13 cellular contexts compared by ENCODE assay signal in the genomic region with DNA sequence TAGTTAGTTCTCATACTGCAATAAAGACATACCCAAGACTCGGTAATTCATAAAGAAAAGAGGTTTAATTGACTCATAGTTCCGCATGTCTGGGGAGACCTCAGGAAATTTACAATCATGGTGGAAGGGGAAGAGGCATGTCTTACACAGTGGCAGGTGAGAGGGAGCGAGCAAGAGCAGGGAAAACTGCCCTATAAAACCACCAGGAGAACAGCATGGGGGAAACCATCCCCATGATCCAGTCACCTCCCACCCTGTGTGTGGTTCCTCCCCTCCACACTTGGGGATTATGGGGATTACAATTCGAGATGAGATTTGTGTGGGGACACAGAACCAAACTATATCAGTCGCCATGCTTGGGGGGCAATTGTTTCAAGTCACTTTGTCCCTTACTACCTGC. TPM values are rescaled to one million over a fixed set of nuclear protein-coding genes. Genes with fewer than 3 reads are reported as not detected.
DNase-seq lines count a peak whose midpoint lies in the region; TF ChIP-seq lines count a peak whose summit lies in the region.
"Had no signal": no experiment of that assay in that cellular context is flagged by ENCODE, and none has a peak within 500 bp of the region (broad histone marks: within the 10 kb centered on the region; RNA-seq: fewer than 3 reads in every experiment).

No MANE protein-coding gene starts in this region.

- peaks cover 2% of the 10 kb centered on the region for H3K27me3 Mint-ChIP-seq in activated CD4-positive, alpha-beta memory T cell treated with anti-CD3 and anti-CD28 coated beads, Interleukin-2, amount 10 ng/mL, durations not matched to agents 7 days and 5 days
- peaks cover 2% of the 10 kb centered on the region for H3K27me3 Mint-ChIP-seq in activated CD4-positive, alpha-beta memory T cell treated with anti-CD3 and anti-CD28 coated beads for 36 hours
- H3K27me3 Mint-ChIP-seq in HFFc6 (ENCODE audit: insufficient read depth), result peaks cover 4% of the 10 kb centered on the region
- H3K27me3 Mint-ChIP-seq in brain, result peaks cover 5% of the 10 kb centered on the region

- no peak for DNase-seq in activated CD4-positive, alpha-beta memory T cell treated with anti-CD3 and anti-CD28 coated beads, Interleukin-2, amount 10 ng/mL, durations not matched to agents 7 days and 5 days
- no peak for DNase-seq in activated CD4-positive, alpha-beta memory T cell treated with anti-CD3 and anti-CD28 coated beads for 36 hours
- DNase-seq in HFFc6, result no peak
- no peak for DNase-seq in neuronal stem cell (ENCODE audit: low spot score)
- no peak for DNase-seq in NCI-H2196 treated with DMSO at 0.1 percent for 48 hours (lab: John Stamatoyannopoulos, UW; ENCODE audit: unreplicated experiment)
- DNase-seq in CD1c-positive myeloid dendritic cell (ENCODE audit: extremely low spot score), result no peak
- no peak for DNase-seq in effector CD4-positive, alpha-beta T cell
- DNase-seq: NCI-H1092 treated with DMSO at 0.1 percent for 48 hours; NCI-H2171 treated with DMSO at 0.1 percent for 48 hours; stimulated activated naive CD4-positive, alpha-beta T cell had no signal

- no peaks in the 10 kb centered on the region for H3K27me3 ChIP-seq in neuronal stem cell (ENCODE audit: control insufficient read depth in 3 of 3, insufficient read depth in 3 of 3, low read depth in 1 of 3, low read length in 3 of 3)
- H3K27me3 ChIP-seq: ascending aorta had no signal

- H2AK5ac ChIP-seq in neuronal stem cell (ENCODE audit: low read depth, low read length), result no peak overlapping the region

- H4K8ac ChIP-seq in neuronal stem cell (ENCODE audit: low read depth, low read length), result no peak overlapping the region

- CTCF ChIA-PET in activated CD4-positive, alpha-beta memory T cell treated with anti-CD3 and anti-CD28 coated beads, Interleukin-2, amount 10 ng/mL, durations not matched to agents 7 days and 5 days (lab: Charles Lee), result no interaction called here
- CTCF ChIA-PET in activated CD4-positive, alpha-beta memory T cell treated with anti-CD3 and anti-CD28 coated beads for 36 hours (lab: Charles Lee), result interaction anchor here (0.6 kb wide), 1 partner anchor 180 kb away, joined by 3 read pairs; no protein-coding TSS in a partner anchor

- H3K9me3 Mint-ChIP-seq in activated CD4-positive, alpha-beta memory T cell treated with anti-CD3 and anti-CD28 coated beads, Interleukin-2, amount 10 ng/mL, durations not matched to agents 7 days and 5 days, result no peaks in the 10 kb centered on the region
- H3K9me3 Mint-ChIP-seq in activated CD4-positive, alpha-beta memory T cell treated with anti-CD3 and anti-CD28 coated beads for 36 hours, result no peaks in the 10 kb centered on the region
- H3K9me3 Mint-ChIP-seq in HFFc6 (no peaks in the 10 kb centered on the region), brain (no peaks in the 10 kb centered on the region)
- H3K9me3 Mint-ChIP-seq: dendritic cell treated with granulocyte-macrophage colony-stimulating factor and Interleukin-4, amounts not matched to agents 40 ng/mL and 50 ng/mL, for 4 days had no signal

- H3K9me3 ChIP-seq in neuronal stem cell (replicated peaks in 1 of 2; ENCODE audit: control insufficient read depth in 2 of 2, insufficient read depth in 1 of 2, low read depth in 1 of 2, low read length in 2 of 2), result no peaks in the 10 kb centered on the region
- H3K9me3 ChIP-seq: ascending aorta had no signal

- no peak overlapping the region for H2AFZ ChIP-seq in neuronal stem cell (ENCODE audit: low read length)

- peaks cover 6 to 39% of the 10 kb centered on the region in 2 donors for H3K36me3 ChIP-seq in neuronal stem cell (replicated peaks in 1 of 2; ENCODE audit: control insufficient read depth in 2 of 2, insufficient read depth in 2 of 2, low read length in 2 of 2)

- H2BK120ac ChIP-seq in neuronal stem cell (ENCODE audit: low read depth, low read length), result no peak overlapping the region

- no CpG with 5 or more reads among the region's 5 CpGs for WGBS in neuronal stem cell (ENCODE audit: extremely low coverage in 2 of 2, insufficient read length in 2 of 2, insufficient replicate concordance in 1 of 2), 2 donors

- no peak overlapping the region for H3K27ac ChIP-seq in neuronal stem cell (replicated peaks; ENCODE audit: low read length)

- no peak overlapping the region for H3K4me3 ChIP-seq in neuronal stem cell (ENCODE audit: low read length in 2 of 2)

- no peak overlapping the region for H3K23ac ChIP-seq in neuronal stem cell (ENCODE audit: low read depth, low read length, poor library complexity)

- no peak overlapping the region for H3K4ac ChIP-seq in neuronal stem cell (ENCODE audit: low read length)

- H3K18ac ChIP-seq in neuronal stem cell (ENCODE audit: low read length), result no peak overlapping the region

- H3K14ac ChIP-seq in neuronal stem cell (ENCODE audit: low read length), result no peak overlapping the region

- H3K79me1 ChIP-seq in neuronal stem cell (ENCODE audit: low read depth, low read length), result peaks cover 3% of the 10 kb centered on the region

- POLR2A ChIA-PET in activated CD4-positive, alpha-beta memory T cell treated with anti-CD3 and anti-CD28 coated beads, Interleukin-2, amount 10 ng/mL, durations not matched to agents 7 days and 5 days (lab: Charles Lee), result interaction anchor here (1.5 kb wide), 1 partner anchor 26 kb away, joined by 7 read pairs; no protein-coding TSS in a partner anchor
- POLR2A ChIA-PET in activated CD4-positive, alpha-beta memory T cell treated with anti-CD3 and anti-CD28 coated beads for 36 hours (lab: Charles Lee), result interaction anchor here (1.7 kb wide), 1 partner anchor 104 kb away, joined by 4 read pairs; a partner anchor contains a TSS

- H2BK15ac ChIP-seq in neuronal stem cell (ENCODE audit: low read length), result no peak overlapping the region

- peaks cover 14% of the 10 kb centered on the region for H3K36me3 Mint-ChIP-seq in activated CD4-positive, alpha-beta memory T cell treated with anti-CD3 and anti-CD28 coated beads, Interleukin-2, amount 10 ng/mL, durations not matched to agents 7 days and 5 days (ENCODE audit: low read depth)
- peaks cover 12% of the 10 kb centered on the region for H3K36me3 Mint-ChIP-seq in activated CD4-positive, alpha-beta memory T cell treated with anti-CD3 and anti-CD28 coated beads for 36 hours
- H3K36me3 Mint-ChIP-seq in HFFc6 (ENCODE audit: low read depth) (no peaks in the 10 kb centered on the region; the same call in 1 of the 2 replicates), brain (peaks cover 35% of the 10 kb centered on the region)

- TF ChIP-seq CTCF in HFFc6 (IDR thresholded peaks at IDR 0.05) (no peak), brain (conservative IDR thresholded peaks at IDR 0.05) (no peak)

- H3K4me1 Mint-ChIP-seq in activated CD4-positive, alpha-beta memory T cell treated with anti-CD3 and anti-CD28 coated beads, Interleukin-2, amount 10 ng/mL, durations not matched to agents 7 days and 5 days, result peaks cover 32% of the 10 kb centered on the region
- peaks cover 22% of the 10 kb centered on the region for H3K4me1 Mint-ChIP-seq in activated CD4-positive, alpha-beta memory T cell treated with anti-CD3 and anti-CD28 coated beads for 36 hours (ENCODE audit: low read depth)
- H3K4me1 Mint-ChIP-seq in HFFc6 (ENCODE audit: low read depth), result peaks cover 42% of the 10 kb centered on the region
- H3K4me1 Mint-ChIP-seq in brain, result peaks cover 34% of the 10 kb centered on the region

- intact Hi-C loops in activated CD4-positive, alpha-beta memory T cell treated with anti-CD3 and anti-CD28 coated beads for 36 hours (cut with micrococcal nuclease), result no loop called here

- H3K4me3 Mint-ChIP-seq in activated CD4-positive, alpha-beta memory T cell treated with anti-CD3 and anti-CD28 coated beads, Interleukin-2, amount 10 ng/mL, durations not matched to agents 7 days and 5 days, result peak overlapping the region; percentile 21
- no peak overlapping the region for H3K4me3 Mint-ChIP-seq in activated CD4-positive, alpha-beta memory T cell treated with anti-CD3 and anti-CD28 coated beads for 36 hours
- H3K4me3 Mint-ChIP-seq in HFFc6 (no peak overlapping the region), brain (peak overlapping the region; percentile 44 to 93 (median 74))

- H2BK12ac ChIP-seq in neuronal stem cell (ENCODE audit: low read length), result no peak overlapping the region

- peaks cover 0 to 4% of the 10 kb centered on the region in 2 donors for H3K4me1 ChIP-seq in neuronal stem cell (ENCODE audit: control insufficient read depth in 2 of 2, insufficient read depth in 1 of 2, low read depth in 1 of 2, low read length in 2 of 2)

- no peak overlapping the region for H3K4me2 ChIP-seq in neuronal stem cell (ENCODE audit: insufficient read depth, low read length, poor library complexity, severe bottlenecking)

- H3K9ac ChIP-seq in neuronal stem cell (ENCODE audit: low read depth, low read length, poor library complexity), result peak overlapping the region; percentile 12

- no peak overlapping the region for H2BK5ac ChIP-seq in neuronal stem cell (ENCODE audit: low read length)

- no peak overlapping the region for H4K91ac ChIP-seq in neuronal stem cell (ENCODE audit: low read depth, low read length, poor library complexity)

- no peak overlapping the region for H3K27ac Mint-ChIP-seq in activated CD4-positive, alpha-beta memory T cell treated with anti-CD3 and anti-CD28 coated beads, Interleukin-2, amount 10 ng/mL, durations not matched to agents 7 days and 5 days
- no peak overlapping the region for H3K27ac Mint-ChIP-seq in activated CD4-positive, alpha-beta memory T cell treated with anti-CD3 and anti-CD28 coated beads for 36 hours
- 0 out of 2 replicates have a peak overlapping the region, but pooled peaks have one; percentile 11 for H3K27ac Mint-ChIP-seq in HFFc6
- peak overlapping the region in 4 of 5 experiments; percentile 12 to 58 (median 36) for H3K27ac Mint-ChIP-seq in brain

RNA-seq across cellular contexts. Expression of a gene that starts 1.1 kb away (rescaled TPM):
- 10 to 100 TPM; 81.6 to 85.4 TPM for total RNA-seq in activated CD4-positive, alpha-beta memory T cell treated with anti-CD3 and anti-CD28 coated beads, Interleukin-2, amount 10 ng/mL, durations not matched to agents 7 days and 5 days
- 100 to 1,000 TPM; 112 to 120 TPM for total RNA-seq in activated CD4-positive, alpha-beta memory T cell treated with anti-CD3 and anti-CD28 coated beads for 36 hours
- 100 to 1,000 TPM; 141 to 176 (median 160) TPM for total RNA-seq in HFFc6 (2021; fragmentation: NEBNext Ultra II Directional; extraction: Animal tissue kit (Norgen Biotek cat#: 25700))
- polyA plus RNA-seq in brain (ENCODE audit: insufficient read depth, low read depth, low replicate concordance), result 35.1 TPM
- 303 TPM for polyA plus RNA-seq in neuronal stem cell (2013, experiment 1 of 2)
- polyA plus RNA-seq in neuronal stem cell (2013, experiment 2 of 2), result 305 TPM

RNA-seq across cellular contexts. Expression of a gene that starts 27.1 kb away (rescaled TPM):
- total RNA-seq in activated CD4-positive, alpha-beta memory T cell treated with anti-CD3 and anti-CD28 coated beads, Interleukin-2, amount 10 ng/mL, durations not matched to agents 7 days and 5 days, result 10 to 100 TPM; 63.4 to 63.6 TPM
- total RNA-seq in activated CD4-positive, alpha-beta memory T cell treated with anti-CD3 and anti-CD28 coated beads for 36 hours, result 100 to 1,000 TPM; 109 to 110 TPM
- total RNA-seq in HFFc6 (2021; fragmentation: NEBNext Ultra II Directional; extraction: Animal tissue kit (Norgen Biotek cat#: 25700)), result 10 to 100 TPM; 56.8 to 77.7 (median 65.7) TPM
- polyA plus RNA-seq in brain (ENCODE audit: insufficient read depth, low read depth, low replicate concordance), result 35.3 TPM
- 121 TPM for polyA plus RNA-seq in neuronal stem cell (2013, experiment 1 of 2)
- 124 TPM for polyA plus RNA-seq in neuronal stem cell (2013, experiment 2 of 2)

RNA-seq across cellular contexts. Expression of a gene that starts 29.7 kb away (rescaled TPM):
- total RNA-seq in activated CD4-positive, alpha-beta memory T cell treated with anti-CD3 and anti-CD28 coated beads, Interleukin-2, amount 10 ng/mL, durations not matched to agents 7 days and 5 days, result 10 to 100 TPM; 19.7 to 19.8 TPM
- total RNA-seq in activated CD4-positive, alpha-beta memory T cell treated with anti-CD3 and anti-CD28 coated beads for 36 hours, result 10 to 100 TPM; 16.2 to 18.1 TPM
- total RNA-seq in HFFc6 (2021; fragmentation: NEBNext Ultra II Directional; extraction: Animal tissue kit (Norgen Biotek cat#: 25700)), result 10 to 100 TPM; 30.1 to 46.3 (median 40.5) TPM
- 9.7 TPM for polyA plus RNA-seq in brain (ENCODE audit: insufficient read depth, low read depth, low replicate concordance)
- 10.9 TPM for polyA plus RNA-seq in neuronal stem cell (2013, experiment 1 of 2)
- polyA plus RNA-seq in neuronal stem cell (2013, experiment 2 of 2), result 11.4 TPM

Comparison
In these comparisons a context has a peak if more than half of its experiments do, and no peak if none do; other contexts are left out.
1. H3K4me3 Mint-ChIP-seq: peak in activated CD4-positive, alpha-beta memory T cell treated with anti-CD3 and anti-CD28 coated beads, Interleukin-2, amount 10 ng/mL, durations not matched to agents 7 days and 5 days (single experiment) and brain (5 of 5); none in activated CD4-positive, alpha-beta memory T cell treated with anti-CD3 and anti-CD28 coated beads for 36 hours (single experiment) and HFFc6 (single experiment).
2. H3K27ac Mint-ChIP-seq: peak in HFFc6 (single experiment) and brain (4 of 5); none in activated CD4-positive, alpha-beta memory T cell treated with anti-CD3 and anti-CD28 coated beads, Interleukin-2, amount 10 ng/mL, durations not matched to agents 7 days and 5 days (single experiment) and activated CD4-positive, alpha-beta memory T cell treated with anti-CD3 and anti-CD28 coated beads for 36 hours (single experiment).